Comparison of ENCODE assay signal across 19 cellular contexts in the genomic region with DNA sequence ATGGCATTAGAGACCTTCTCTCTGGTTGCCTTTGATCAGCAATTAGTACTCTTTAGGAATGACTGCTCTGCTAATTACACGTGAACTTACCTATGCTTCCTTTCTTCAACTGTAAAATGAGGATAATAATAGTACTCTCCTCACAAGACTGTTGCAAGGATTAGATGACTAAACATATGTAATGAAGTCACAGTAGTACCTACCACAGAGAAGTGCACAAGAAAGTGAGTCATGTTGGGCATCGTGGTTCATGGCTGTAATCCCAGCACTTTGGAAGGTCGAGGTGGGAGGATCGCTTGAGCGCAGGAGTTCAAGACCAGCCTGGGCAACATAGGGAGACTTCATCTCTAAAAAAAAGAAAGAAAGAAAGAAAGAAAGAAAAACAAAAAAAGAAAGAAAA.
DNase-seq lines count a peak whose midpoint lies in the region; ATAC-seq, FAIRE-seq and TF ChIP-seq lines count a peak whose summit lies in the region.
"Had no signal": no experiment of that assay in that cellular context is flagged by ENCODE, and none has a peak within 500 bp of the region (broad histone marks: within the 10 kb centered on the region; RNA-seq: fewer than 3 reads in every experiment).

No MANE protein-coding gene starts in this region.

- H3K23ac ChIP-seq in IMR-90 (ENCODE audit: low read depth, low read length): no peak overlapping the region

- H3K4me1 ChIP-seq in IMR-90 (ENCODE audit: control insufficient read depth, insufficient read depth, low read length) (no peaks in the 10 kb centered on the region), astrocyte (ENCODE audit: insufficient read depth, low read length) (no peaks in the 10 kb centered on the region)
- H3K4me1 ChIP-seq: upper lobe of right lung had no signal

- no peak overlapping the region for H2AK9ac ChIP-seq in IMR-90 (replicated peaks; ENCODE audit: low read depth, low read length, poor library complexity)

- H3K27ac Mint-ChIP-seq in astrocyte (ENCODE audit: unreplicated experiment): no peak overlapping the region
- H3K27ac Mint-ChIP-seq: activated naive CD4-positive, alpha-beta T cell treated with anti-CD3 and anti-CD28 coated beads, Interleukin-2, amount 50 U/mL, for 24 hours had no signal

- ATAC-seq in IMR-90 (ENCODE audit: low read depth) (no peak), GM18505 (IDR thresholded peaks at IDR 0.05; ENCODE audit: unreplicated experiment) (no peak), HG03097 (IDR thresholded peaks at IDR 0.05; ENCODE audit: low FRiP score, unreplicated experiment) (no peak)
- ATAC-seq: heart right ventricle, upper lobe of right lung had no signal

- H3K4ac ChIP-seq in IMR-90 (ENCODE audit: low read depth, low read length): no peak overlapping the region

- H3K36me3 Mint-ChIP-seq in astrocyte (ENCODE audit: low read depth, unreplicated experiment): peaks cover 1% of the 10 kb centered on the region
- H3K36me3 Mint-ChIP-seq: activated naive CD4-positive, alpha-beta T cell treated with anti-CD3 and anti-CD28 coated beads, Interleukin-2, amount 50 U/mL, for 24 hours had no signal

- no peaks in the 10 kb centered on the region for H3K27me3 ChIP-seq in IMR-90 (ENCODE audit: control insufficient read depth, insufficient read depth, low read length)
- H3K27me3 ChIP-seq in astrocyte (ENCODE audit: insufficient read depth, low read length): no peaks in the 10 kb centered on the region
- H3K27me3 ChIP-seq: heart right ventricle, upper lobe of right lung had no signal

- H3K14ac ChIP-seq in IMR-90 (replicated peaks; ENCODE audit: low read depth, low read length): no peak overlapping the region

- no peak overlapping the region for H2BK15ac ChIP-seq in IMR-90 (ENCODE audit: low read depth, low read length)

- no CpG with 5 or more reads among the region's 5 CpGs for WGBS in IMR-90 (ENCODE audit: extremely low coverage in 2 of 2, insufficient read length in 1 of 2), 2 experiments

- H4K5ac ChIP-seq in IMR-90 (ENCODE audit: low read depth, low read length): no peak overlapping the region

- no peak overlapping the region for H3K56ac ChIP-seq in IMR-90 (ENCODE audit: extremely low read depth, insufficient read depth, low read length)

- DNase-seq in EH (ENCODE audit: low read depth) (peak; percentile 7), IMR-90 (peak; percentile 50), astrocyte (ENCODE audit: low read depth) (peak; percentile 27), iris pigment epithelial cell (ENCODE audit: low read depth) (peak; percentile 66), DMS79 (lab: John Stamatoyannopoulos, UW) (no peak)
- DNase-seq: activated CD8-positive, alpha-beta memory T cell treated with anti-CD3 and anti-CD28 coated beads, Interleukin-2, amount 50 U/mL, for 48 hours; DMS153; heart right ventricle; KBM-7; NCI-H146; NCI-H510A; stimulated activated naive CD4-positive, alpha-beta T cell; upper lobe of right lung had no signal

- dilution Hi-C loops in IMR-90 (cut with HindIII; ENCODE audit: low sequenced_read_pairs, unreplicated experiment): no loop called here

- H3K9me3 ChIP-seq in IMR-90 (ENCODE audit: control insufficient read depth, insufficient read depth, low read length) (no peaks in the 10 kb centered on the region), astrocyte (ENCODE audit: insufficient read depth, low read depth, low read length) (no peaks in the 10 kb centered on the region)
- H3K9me3 ChIP-seq: heart right ventricle, upper lobe of right lung had no signal

- H2AK5ac ChIP-seq in IMR-90 (ENCODE audit: low read depth, low read length): no peak overlapping the region

- H3K27me3 Mint-ChIP-seq in astrocyte (ENCODE audit: low read depth, unreplicated experiment): peaks cover under 1% of the 10 kb centered on the region
- H3K27me3 Mint-ChIP-seq: activated naive CD4-positive, alpha-beta T cell treated with anti-CD3 and anti-CD28 coated beads, Interleukin-2, amount 50 U/mL, for 24 hours had no signal

- no peak overlapping the region for H2AFZ ChIP-seq in IMR-90 (replicated peaks; ENCODE audit: low read length, poor library complexity)
- no peak overlapping the region for H2AFZ ChIP-seq in astrocyte (ENCODE audit: low read depth, low read length)

- no peak overlapping the region for H3K27ac ChIP-seq in IMR-90 (ENCODE audit: insufficient read depth, low read length)
- no peak overlapping the region for H3K27ac ChIP-seq in astrocyte (ENCODE audit: low read depth, low read length)
- H3K27ac ChIP-seq: heart right ventricle, skin epidermis, upper lobe of right lung had no signal

- peaks cover 7% of the 10 kb centered on the region for H3K4me1 Mint-ChIP-seq in astrocyte (ENCODE audit: low read depth, unreplicated experiment)

- H3K4me3 ChIP-seq in IMR-90 (ENCODE audit: insufficient read depth, low read depth, low read length) (no peak overlapping the region), astrocyte (ENCODE audit: insufficient read depth, low read depth, low read length) (no peak overlapping the region)
- H3K4me3 ChIP-seq: heart right ventricle, skin epidermis, upper lobe of right lung had no signal

- no peak for FAIRE-seq in astrocyte (lab: Jason Lieb, UNC)
- FAIRE-seq: endometrium, H1 had no signal

- H4K91ac ChIP-seq in IMR-90 (ENCODE audit: insufficient read depth, low read depth, low read length): no peak overlapping the region

- H4K8ac ChIP-seq in IMR-90 (ENCODE audit: low read depth in 2 of 2, low read length in 2 of 2): no peak overlapping the region

- no peaks in the 10 kb centered on the region for H4K20me1 ChIP-seq in IMR-90 (ENCODE audit: insufficient read depth, low read length)
- H4K20me1 ChIP-seq in astrocyte (ENCODE audit: insufficient read depth, low read length): no peaks in the 10 kb centered on the region

- POLR2A ChIA-PET in IMR-90 (lab: Charles Lee; ENCODE audit: unreplicated experiment): no interaction called here

- CTCF ChIA-PET in IMR-90 (lab: Yijun Ruan, JAX): interaction anchor here (1.1 kb wide), 1 partner anchor 8 kb away, joined by 3 read pairs; no protein-coding TSS in a partner anchor

- no peaks in the 10 kb centered on the region for H3K79me1 ChIP-seq in IMR-90 (ENCODE audit: low read depth in 1 of 2, low read length in 2 of 2)

- intact Hi-C loops in IMR-90 (cut with micrococcal nuclease): loop anchor here (5.0 kb wide), 1 partner anchor 607 kb away; no protein-coding TSS in a partner anchor

- H3K9me1 ChIP-seq in IMR-90 (ENCODE audit: insufficient read depth, low read length): no peaks in the 10 kb centered on the region

- H2BK5ac ChIP-seq in IMR-90 (ENCODE audit: low read depth, low read length, poor library complexity, severe bottlenecking): no peak overlapping the region

- H3K36me3 ChIP-seq in IMR-90 (ENCODE audit: control insufficient read depth, insufficient read depth, low read length) (no peaks in the 10 kb centered on the region), astrocyte (ENCODE audit: insufficient read depth, low read length) (no peaks in the 10 kb centered on the region)
- H3K36me3 ChIP-seq: heart right ventricle, upper lobe of right lung had no signal

- H3K79me2 ChIP-seq in astrocyte (ENCODE audit: insufficient read depth, low read length): no peaks in the 10 kb centered on the region

- TF ChIP-seq CTCF in IMR-90 (conservative IDR thresholded peaks at IDR 0.05; ENCODE audit: low read depth, low read length) (no peak), astrocyte (IDR thresholded peaks at IDR 0.05; ENCODE audit: insufficient read depth, low read depth, low read length) (no peak)

- TF ChIP-seq RAD21 in IMR-90 (IDR thresholded peaks at IDR 0.05; ENCODE audit: low read length): no peak

- BruUV-seq in IMR-90 (replicated peaks; lab: Mats Ljungman, UMichigan): no TSS peak

- no peak overlapping the region for H2BK20ac ChIP-seq in IMR-90 (ENCODE audit: low read depth, low read length)

- no peak for TF ChIP-seq POLR2A in IMR-90 (IDR thresholded peaks at IDR 0.05; ENCODE audit: low read depth, low read length)
- no peak for TF ChIP-seq POLR2A in GM18505 (IDR thresholded peaks at IDR 0.05; ENCODE audit: borderline replicate concordance, extremely low read depth, insufficient read depth, insufficient read length)

- H3K4me2 ChIP-seq in IMR-90 (ENCODE audit: low read depth, low read length) (no peak overlapping the region), astrocyte (ENCODE audit: low read length) (no peak overlapping the region)

- H2BK120ac ChIP-seq in IMR-90 (ENCODE audit: low read depth, low read length): no peak overlapping the region

- H3K18ac ChIP-seq in IMR-90 (ENCODE audit: low read depth, low read length): no peak overlapping the region

- in situ Hi-C loops in IMR-90 (cut with MboI; ENCODE audit: low sequenced_read_pairs): loop anchor here (10.0 kb wide), 1 partner anchor 605 kb away; no protein-coding TSS in a partner anchor

- H3K9ac ChIP-seq in IMR-90 (ENCODE audit: low read depth, low read length) (no peak overlapping the region), astrocyte (ENCODE audit: low read length) (no peak overlapping the region)

- peaks cover 5% of the 10 kb centered on the region for H3K9me3 Mint-ChIP-seq in astrocyte (ENCODE audit: unreplicated experiment)
- H3K9me3 Mint-ChIP-seq: activated naive CD4-positive, alpha-beta T cell treated with anti-CD3 and anti-CD28 coated beads, Interleukin-2, amount 50 U/mL, for 24 hours had no signal

- no peak overlapping the region for H3K4me3 Mint-ChIP-seq in astrocyte (ENCODE audit: unreplicated experiment)
- H3K4me3 Mint-ChIP-seq: activated naive CD4-positive, alpha-beta T cell treated with anti-CD3 and anti-CD28 coated beads, Interleukin-2, amount 50 U/mL, for 24 hours had no signal

TF ChIP-seq in IMR-90, 13 proteins besides CTCF, POLR2A, EP300 and RAD21 (continues in another document):
- TF ChIP-seq SMC3 (IDR thresholded peaks at IDR 0.05; ENCODE audit: low read depth, low read length) (no peak), CEBPB (IDR thresholded peaks at IDR 0.05; ENCODE audit: low read depth, low read length) (no peak), CHD1 (IDR thresholded peaks at IDR 0.05; ENCODE audit: low read depth, low read length) (no peak), RCOR1 (IDR thresholded peaks at IDR 0.05; ENCODE audit: insufficient replicate concordance, low read length) (no peak), MXI1 (IDR thresholded peaks at IDR 0.05; ENCODE audit: borderline replicate concordance, low read depth, low read length) (no peak), NFE2L2 (IDR thresholded peaks at IDR 0.05; ENCODE audit: low read depth, low read length) (no peak), BHLHE40 (IDR thresholded peaks at IDR 0.05; ENCODE audit: low read depth, low read length) (no peak), RFX5 (IDR thresholded peaks at IDR 0.05; ENCODE audit: low read depth, low read length) (no peak)
- TF ChIP-seq, protein P1, sequence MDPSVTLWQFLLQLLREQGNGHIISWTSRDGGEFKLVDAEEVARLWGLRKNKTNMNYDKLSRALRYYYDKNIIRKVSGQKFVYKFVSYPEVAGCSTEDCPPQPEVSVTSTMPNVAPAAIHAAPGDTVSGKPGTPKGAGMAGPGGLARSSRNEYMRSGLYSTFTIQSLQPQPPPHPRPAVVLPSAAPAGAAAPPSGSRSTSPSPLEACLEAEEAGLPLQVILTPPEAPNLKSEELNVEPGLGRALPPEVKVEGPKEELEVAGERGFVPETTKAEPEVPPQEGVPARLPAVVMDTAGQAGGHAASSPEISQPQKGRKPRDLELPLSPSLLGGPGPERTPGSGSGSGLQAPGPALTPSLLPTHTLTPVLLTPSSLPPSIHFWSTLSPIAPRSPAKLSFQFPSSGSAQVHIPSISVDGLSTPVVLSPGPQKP (IDR thresholded peaks at IDR 0.05; ENCODE audit: borderline replicate concordance, low read depth, low read length): no peak
